In genomic region chr9:128203024-128203841, GRCh38 we compare ENCODE assay signal across 8 cellular contexts. TPM values are rescaled to one million over a fixed set of nuclear protein-coding genes. Genes with fewer than 3 reads are reported as not detected.
DNase-seq lines count a peak whose midpoint lies in the region; ATAC-seq and TF ChIP-seq lines count a peak whose summit lies in the region.

Gene DNM1, plus strand, starts transcription at chr9:128203379. Its CDS starts 92 bp downstream, at chr9:128203471.

- POLR2A ChIA-PET in CD4-positive, alpha-beta T cell (lab: Charles Lee) = interaction anchor here (0.9 to 1.3 kb wide), 3 partner anchors 11 to 47 kb away, joined by 3 to 4 read pairs (median 4); no protein-coding TSS in a partner anchor

- no peaks in the 10 kb centered on the region for H3K36me3 Mint-ChIP-seq in CD4-positive, alpha-beta T cell (ENCODE audit: low read depth)
- no peaks in the 10 kb centered on the region for H3K36me3 Mint-ChIP-seq in activated naive CD4-positive, alpha-beta T cell treated with anti-CD3 and anti-CD28 coated beads, Interleukin-2, amount 10 ng/mL, durations not matched to agents 7 days and 5 days

- H3K27ac Mint-ChIP-seq in CD4-positive, alpha-beta T cell = no peak within 1 kb of the TSS
- H3K27ac Mint-ChIP-seq in activated naive CD4-positive, alpha-beta T cell treated with anti-CD3 and anti-CD28 coated beads, Interleukin-2, amount 10 ng/mL, durations not matched to agents 7 days and 5 days = no peak within 1 kb of the TSS

- peak within 1 kb of the TSS; percentile 85 for H3K4me3 ChIP-seq in HUES64 (ENCODE audit: low read length)

- peak within 1 kb of the TSS; percentile 86 for H3K9ac ChIP-seq in HUES64 (ENCODE audit: low read depth, low read length)

- under 1% methylated on average over 90 of the region's 91 CpGs for WGBS in HUES64

- CTCF ChIA-PET in CD4-positive, alpha-beta T cell (lab: Charles Lee) = interaction anchor here (1.7 kb wide), 1 partner anchor 10 kb away, joined by 4 read pairs; no protein-coding TSS in a partner anchor
- CTCF ChIA-PET in activated naive CD4-positive, alpha-beta T cell treated with anti-CD3 and anti-CD28 coated beads, Interleukin-2, amount 10 ng/mL, durations not matched to agents 7 days and 5 days (lab: Charles Lee) = interaction anchor here (0.6 to 3.0 kb wide), 4 partner anchors 9 to 721 kb away, joined by 3 to 9 read pairs (median 5); partner anchors contain the start of gene CIZ1

- peak; percentile 72 for TF ChIP-seq CTCF in CD4-positive, alpha-beta T cell (IDR thresholded peaks at IDR 0.05)

- peak; percentile 41 to 78 (median 60) for DNase-seq in CD4-positive, alpha-beta T cell
- peak; percentile 57 for DNase-seq in SK-MEL-5 (ENCODE audit: low read depth, low spot score)
- DNase-seq in activated naive CD4-positive, alpha-beta T cell treated with anti-CD3 and anti-CD28 coated beads, Interleukin-2, amount 10 ng/mL, durations not matched to agents 7 days and 5 days = peak; percentile 74
- peak; percentile 75 for DNase-seq in glomerular visceral epithelial cell (ENCODE audit: extremely low spot score)
- peak; percentile 57 for DNase-seq in occipital lobe (lab: John Stamatoyannopoulos, UW)

- intact Hi-C loops in CD4-positive, alpha-beta T cell (cut with DNase I, micrococcal nuclease) = loop anchor here (1.0 kb wide), 5 partner anchors 12 to 168 kb away; partner anchors contain the start of genes CIZ1 (in 2 of the 2), GOLGA2 (in 1 of the 2), SWI5 (in 1 of the 2) and URM1 (in 1 of the 2)

- no peaks in the 10 kb centered on the region for H3K9me3 Mint-ChIP-seq in CD4-positive, alpha-beta T cell
- no peaks in the 10 kb centered on the region for H3K9me3 Mint-ChIP-seq in activated naive CD4-positive, alpha-beta T cell treated with anti-CD3 and anti-CD28 coated beads, Interleukin-2, amount 10 ng/mL, durations not matched to agents 7 days and 5 days

- peak within 1 kb of the TSS; percentile 83 for H3K4me3 Mint-ChIP-seq in CD4-positive, alpha-beta T cell
- peak within 1 kb of the TSS; percentile 66 for H3K4me3 Mint-ChIP-seq in activated naive CD4-positive, alpha-beta T cell treated with anti-CD3 and anti-CD28 coated beads, Interleukin-2, amount 10 ng/mL, durations not matched to agents 7 days and 5 days

- peak; percentile 98 for ATAC-seq in CD4-positive, alpha-beta T cell (ENCODE audit: poor library complexity)
- peak; percentile 78 for ATAC-seq in GM19463 (IDR thresholded peaks at IDR 0.05; ENCODE audit: unreplicated experiment)

- peaks cover 20% of the 10 kb centered on the region; the same call in 1 of the 2 replicates for H3K4me1 ChIP-seq in HUES64 (ENCODE audit: insufficient read depth, low read length)

- H3K27me3 ChIP-seq in CD4-positive, alpha-beta T cell (ENCODE audit: control insufficient read depth, insufficient read depth, low read length) = peaks cover 17% of the 10 kb centered on the region
- no peaks in the 10 kb centered on the region for H3K27me3 ChIP-seq in HUES64 (ENCODE audit: insufficient read depth, low read length)

- no peaks in the 10 kb centered on the region for H3K9me3 ChIP-seq in CD4-positive, alpha-beta T cell (ENCODE audit: control insufficient read depth, low read length)
- no peaks in the 10 kb centered on the region for H3K9me3 ChIP-seq in HUES64 (ENCODE audit: insufficient read depth, low read depth, low read length)

- peaks cover 5% of the 10 kb centered on the region for H3K4me1 Mint-ChIP-seq in CD4-positive, alpha-beta T cell (ENCODE audit: low read depth)
- peaks cover 10% of the 10 kb centered on the region for H3K4me1 Mint-ChIP-seq in activated naive CD4-positive, alpha-beta T cell treated with anti-CD3 and anti-CD28 coated beads, Interleukin-2, amount 10 ng/mL, durations not matched to agents 7 days and 5 days

- H3K27me3 Mint-ChIP-seq in CD4-positive, alpha-beta T cell = peaks cover 9% of the 10 kb centered on the region
- peaks cover 62% of the 10 kb centered on the region for H3K27me3 Mint-ChIP-seq in activated naive CD4-positive, alpha-beta T cell treated with anti-CD3 and anti-CD28 coated beads, Interleukin-2, amount 10 ng/mL, durations not matched to agents 7 days and 5 days

- in situ Hi-C loops in SK-MEL-5 (cut with HindIII; ENCODE audit: low pct_unique_long_range_greater_than_20kb, low sequenced_read_pairs) = no loop called here

- peaks cover under 1% of the 10 kb centered on the region; the same call in 1 of the 2 replicates for H3K36me3 ChIP-seq in HUES64 (ENCODE audit: insufficient read depth, low read length)

- no peak within 1 kb of the TSS for H3K27ac ChIP-seq in CD4-positive, alpha-beta T cell (ENCODE audit: low read depth, low read length)
- H3K27ac ChIP-seq in HUES64 (ENCODE audit: low read depth, low read length) (peak within 1 kb of the TSS; percentile 75), temporal lobe (ENCODE audit: low read depth, low read length) (peak within 1 kb of the TSS; percentile 68)

RNA-seq across cellular contexts. Expression of gene DNM1, which starts in this region (rescaled TPM):
- total RNA-seq in CD4-positive, alpha-beta T cell = 1 to 10 TPM; 1.8 to 2.5 TPM
- 27.4 TPM for polyA plus RNA-seq in HUES64 (2013, experiment 1 of 2)
- 32.6 TPM for polyA plus RNA-seq in HUES64 (2013, experiment 2 of 2)
- total RNA-seq in SK-MEL-5 (2014; rRNA removed; shearing (Covaris generic)) = 0.48 and 0.61 TPM in 2 replicates
- polyA plus RNA-seq in SK-MEL-5 (2015; cell fraction: cytosol; rRNA removed) = 0.85 and 0.98 TPM in 2 replicates
- 5.4 and 6.4 TPM in 2 replicates for polyA plus RNA-seq in SK-MEL-5 (2015; cell fraction: nucleus; rRNA removed)
- total RNA-seq in occipital lobe = 71.7 TPM
- 108 TPM for total RNA-seq in temporal lobe

Comparison
In these comparisons a context has a peak if more than half of its experiments do, and no peak if none do; other contexts are left out.
1. RNA of gene DNM1 (total RNA-seq): 108 TPM in temporal lobe (single experiment) and 71.7 TPM in occipital lobe (single experiment); 1.8 to 2.5 TPM in CD4-positive, alpha-beta T cell and 0.48 to 0.61 TPM in SK-MEL-5; every median in the first group is over 10 times any median in the second.
2. Peak in every context shown above with its lines, with median percentiles within 50 percentile points of each other: DNase-seq.